1 cellular context compared by ENCODE assay signal in genomic region chr12:56081393-56082347, GRCh38.
TF ChIP-seq lines count a peak whose summit lies in the region.

No MANE protein-coding gene starts in this region.

TF ChIP-seq in HepG2, 621 proteins besides CTCF, POLR2A, EP300 and RAD21 (continued from another document and continues in another):
- TF ChIP-seq CBX5 (CRISPR knock-in tag; IDR thresholded peaks at IDR 0.05; ENCODE audit: borderline replicate concordance), result peak; percentile 98; the same call in 1 of the 2 replicates
- TF ChIP-seq SMAD9 (CRISPR knock-in tag; IDR thresholded peaks at IDR 0.05), result no peak
- no peak for TF ChIP-seq SP2 (CRISPR knock-in tag; IDR thresholded peaks at IDR 0.05)
- peak; percentile 71; the same call in 1 of the 2 replicates for TF ChIP-seq ZNF142 (CRISPR knock-in tag; IDR thresholded peaks at IDR 0.05)
- TF ChIP-seq MYNN (CRISPR knock-in tag; IDR thresholded peaks at IDR 0.05; ENCODE audit: low read depth), result 0 out of 2 replicates have a peak, but pooled peaks have one; percentile 30
- no peak for TF ChIP-seq ZNF10 (CRISPR knock-in tag; IDR thresholded peaks at IDR 0.05; ENCODE audit: borderline replicate concordance, low read depth)
- TF ChIP-seq NPAS2 (CRISPR knock-in tag; IDR thresholded peaks at IDR 0.05; ENCODE audit: borderline replicate concordance), result no peak
- no peak for TF ChIP-seq NCOA5 (CRISPR knock-in tag; IDR thresholded peaks at IDR 0.05)
- no peak for TF ChIP-seq CBX1 (IDR thresholded peaks at IDR 0.05; ENCODE audit: low read depth)
- TF ChIP-seq PRDM10 (CRISPR knock-in tag; IDR thresholded peaks at IDR 0.05; ENCODE audit: low read depth), result peak; percentile 93
- TF ChIP-seq SSRP1 (CRISPR knock-in tag; IDR thresholded peaks at IDR 0.05), result no peak; the same call in none of the 2 replicates
- 0 out of 2 replicates have a peak, but pooled peaks have one; percentile 55 for TF ChIP-seq EEA1 (CRISPR knock-in tag; IDR thresholded peaks at IDR 0.05; ENCODE audit: borderline replicate concordance)
- TF ChIP-seq REST (IDR thresholded peaks at IDR 0.05; ENCODE audit: borderline replicate concordance in 1 of 2, low read depth in 1 of 2, low read length in 2 of 2), result peak in 1 of 2 experiments; percentile 74; a peak in 1 of 4 replicates
- TF ChIP-seq ZNF652 (CRISPR knock-in tag; IDR thresholded peaks at IDR 0.05; ENCODE audit: borderline replicate concordance, low read depth), result peak; percentile 65
- TF ChIP-seq ZNF207 (IDR thresholded peaks at IDR 0.05; ENCODE audit: borderline replicate concordance), result no peak
- no peak for TF ChIP-seq ZNF597 (CRISPR knock-in tag; IDR thresholded peaks at IDR 0.05)
- TF ChIP-seq GPN1 (CRISPR knock-in tag; IDR thresholded peaks at IDR 0.05; ENCODE audit: borderline replicate concordance), result no peak
- TF ChIP-seq ZNF569 (CRISPR knock-in tag; IDR thresholded peaks at IDR 0.05; ENCODE audit: borderline replicate concordance), result no peak
- peak; percentile 55; the same call in 1 of the 2 replicates for TF ChIP-seq SIN3A (IDR thresholded peaks at IDR 0.05; ENCODE audit: borderline replicate concordance, low read depth, low read length)
- peak; percentile 100 for TF ChIP-seq KDM6A (CRISPR knock-in tag; IDR thresholded peaks at IDR 0.05; ENCODE audit: low read depth)
- TF ChIP-seq JUND (CRISPR knock-in tag; IDR thresholded peaks at IDR 0.05), result peak; percentile 83
- TF ChIP-seq YEATS2 (CRISPR knock-in tag; IDR thresholded peaks at IDR 0.05; ENCODE audit: borderline replicate concordance), result peak; percentile 90; the same call in 1 of the 2 replicates
- no peak for TF ChIP-seq SRSF9 (IDR thresholded peaks at IDR 0.05; ENCODE audit: borderline replicate concordance, insufficient read depth, low read depth, low read length, poor library complexity, severe bottlenecking)
- peak; percentile 53; the same call in 1 of the 2 replicates for TF ChIP-seq ATF1 (CRISPR knock-in tag; IDR thresholded peaks at IDR 0.05)
- peak; percentile 68; the same call in 1 of the 2 replicates for TF ChIP-seq FOXC1 (CRISPR knock-in tag; IDR thresholded peaks at IDR 0.05; ENCODE audit: borderline replicate concordance)
- TF ChIP-seq THAP7 (CRISPR knock-in tag; IDR thresholded peaks at IDR 0.05), result 0 out of 2 replicates have a peak, but pooled peaks have one; percentile 68
- TF ChIP-seq ZNF343 (CRISPR knock-in tag; IDR thresholded peaks at IDR 0.05), result peak; percentile 98
- TF ChIP-seq ATF4 (CRISPR knock-in tag; IDR thresholded peaks at IDR 0.05), result peak in 1 of 2 experiments; percentile 88; a peak in 2 of 4 replicates
- no peak for TF ChIP-seq NFKB2 (CRISPR knock-in tag; IDR thresholded peaks at IDR 0.05; ENCODE audit: borderline replicate concordance)
- TF ChIP-seq ATF6 (CRISPR knock-in tag; conservative IDR thresholded peaks at IDR 0.05), result no peak; the same call in 1 of the 2 replicates
- no peak for TF ChIP-seq ZNF224 (CRISPR knock-in tag; IDR thresholded peaks at IDR 0.05)
- TF ChIP-seq ETS1 (CRISPR knock-in tag; IDR thresholded peaks at IDR 0.05), result no peak
- TF ChIP-seq ZNF737 (CRISPR knock-in tag; IDR thresholded peaks at IDR 0.05; ENCODE audit: borderline replicate concordance), result no peak
